8 cellular contexts compared by ENCODE assay signal in genomic region chr2:216057688-216058193, GRCh38. TPM values are rescaled to one million over a fixed set of nuclear protein-coding genes. Genes with fewer than 3 reads are reported as not detected.
DNase-seq lines count a peak whose midpoint lies in the region; ATAC-seq lines count a peak whose summit lies in the region.

No MANE protein-coding gene starts in this region.

- peak overlapping the region; percentile 93 for H3K27ac Mint-ChIP-seq in activated CD4-positive, alpha-beta T cell treated with anti-CD3 and anti-CD28 coated beads for 36 hours

- CTCF ChIA-PET in activated CD4-positive, alpha-beta T cell treated with anti-CD3 and anti-CD28 coated beads for 36 hours (lab: Charles Lee) = interaction anchor here (1.3 to 2.8 kb wide), 10 partner anchors 12 to 84 kb away, joined by 3 to 17 read pairs (median 6); partner anchors contain the start of genes PECR and TMEM169

- no peaks in the 10 kb centered on the region for H3K9me3 Mint-ChIP-seq in activated CD4-positive, alpha-beta T cell treated with anti-CD3 and anti-CD28 coated beads for 36 hours (ENCODE audit: low read depth)

- no peaks in the 10 kb centered on the region for H3K27me3 ChIP-seq in skeletal muscle satellite cell (ENCODE audit: control insufficient read depth, insufficient read depth, low read length)

- peaks cover 9% of the 10 kb centered on the region for H3K4me1 ChIP-seq in skeletal muscle satellite cell (ENCODE audit: control insufficient read depth, insufficient read depth, low read length)

- ATAC-seq in GM19324 (IDR thresholded peaks at IDR 0.05; ENCODE audit: low FRiP score, unreplicated experiment) (peak; percentile 96), HG03432 (IDR thresholded peaks at IDR 0.05; ENCODE audit: unreplicated experiment) (peak; percentile 85)
- ATAC-seq in activated CD4-positive, alpha-beta T cell treated with anti-CD3 and anti-CD28 coated beads for 36 hours = peak; percentile 95

- H3K4me3 ChIP-seq in skeletal muscle satellite cell (ENCODE audit: low read length) = no peak overlapping the region

- H3K9ac ChIP-seq in skeletal muscle satellite cell (ENCODE audit: low read depth, low read length) = no peak overlapping the region

- H3K9me3 ChIP-seq in skeletal muscle satellite cell (replicated peaks; ENCODE audit: low read length) = no peaks in the 10 kb centered on the region

- POLR2A ChIA-PET in activated CD4-positive, alpha-beta T cell treated with anti-CD3 and anti-CD28 coated beads for 36 hours (lab: Charles Lee) = no interaction called here

- H3K36me3 Mint-ChIP-seq in activated CD4-positive, alpha-beta T cell treated with anti-CD3 and anti-CD28 coated beads for 36 hours (ENCODE audit: low read depth) = peaks cover 16% of the 10 kb centered on the region

- H3K4me3 Mint-ChIP-seq in activated CD4-positive, alpha-beta T cell treated with anti-CD3 and anti-CD28 coated beads for 36 hours = peak overlapping the region; percentile 63

- H3K4me2 ChIP-seq in skeletal muscle satellite cell (ENCODE audit: low read length) = peak overlapping the region; percentile 38

- no peaks in the 10 kb centered on the region for H3K36me3 ChIP-seq in skeletal muscle satellite cell (ENCODE audit: insufficient read depth, low read length)

- peaks cover 27% of the 10 kb centered on the region for H3K4me1 Mint-ChIP-seq in activated CD4-positive, alpha-beta T cell treated with anti-CD3 and anti-CD28 coated beads for 36 hours

- peak; percentile 82 for DNase-seq in AG08395 (ENCODE audit: low spot score)
- DNase-seq in activated CD4-positive, alpha-beta T cell treated with anti-CD3 and anti-CD28 coated beads for 36 hours = peak; percentile 72
- peak; percentile 25 for DNase-seq in effector CD4-positive, alpha-beta T cell
- DNase-seq in NCI-H524 (lab: John Stamatoyannopoulos, UW) = no peak
- DNase-seq in NCI-H1930 (lab: John Stamatoyannopoulos, UW) = no peak

- no peaks in the 10 kb centered on the region for H3K27me3 Mint-ChIP-seq in activated CD4-positive, alpha-beta T cell treated with anti-CD3 and anti-CD28 coated beads for 36 hours

- intact Hi-C loops in activated CD4-positive, alpha-beta T cell treated with anti-CD3 and anti-CD28 coated beads for 36 hours (cut with DNase I, micrococcal nuclease) = loop anchor here in 1 of 2 experiments (2.0 kb wide), 1 partner anchor 23 kb away; no protein-coding TSS in a partner anchor

RNA-seq across cellular contexts. Expression of gene PECR, which starts 23.9 kb away (rescaled TPM):
- 10 to 100 TPM; 17.0 to 20.8 TPM for total RNA-seq in activated CD4-positive, alpha-beta T cell treated with anti-CD3 and anti-CD28 coated beads for 36 hours
- total RNA-seq in skeletal muscle satellite cell (2012; rRNA removed) = 7.6 and 11.7 TPM in 2 replicates

RNA-seq across cellular contexts. Expression of gene TMEM169, which starts 24.0 kb away (rescaled TPM):
- 1 to 10 TPM; 1.6 to 1.8 TPM for total RNA-seq in activated CD4-positive, alpha-beta T cell treated with anti-CD3 and anti-CD28 coated beads for 36 hours
- total RNA-seq in skeletal muscle satellite cell (2012; rRNA removed) = 0.25 and 2.2 TPM in 2 replicates

RNA-seq across cellular contexts. Expression of gene MREG, which starts 44.4 kb away (rescaled TPM):
- total RNA-seq in activated CD4-positive, alpha-beta T cell treated with anti-CD3 and anti-CD28 coated beads for 36 hours = 1 to 10 TPM; 9.1 to 9.8 TPM
- 2.4 and 3.5 TPM in 2 replicates for total RNA-seq in skeletal muscle satellite cell (2012; rRNA removed)

RNA-seq across cellular contexts. Expression of gene XRCC5, which starts 51.4 kb away (rescaled TPM):
- total RNA-seq in activated CD4-positive, alpha-beta T cell treated with anti-CD3 and anti-CD28 coated beads for 36 hours = 100 to 1,000 TPM; 395 to 536 TPM
- 241 and 250 TPM in 2 replicates for total RNA-seq in skeletal muscle satellite cell (2012; rRNA removed)

Comparison
In these comparisons a context has a peak if more than half of its experiments do, and no peak if none do; other contexts are left out.
1. DNase-seq: peak in AG08395 (single experiment), activated CD4-positive, alpha-beta T cell treated with anti-CD3 and anti-CD28 coated beads for 36 hours (single experiment) and effector CD4-positive, alpha-beta T cell (single experiment); none in NCI-H524 (0 of 2) and NCI-H1930 (0 of 2).
2. Peak in every context shown above with its lines, with median percentiles within 50 percentile points of each other: ATAC-seq.